Comparison of ENCODE assay signal across 29 cellular contexts in the genomic region with DNA sequence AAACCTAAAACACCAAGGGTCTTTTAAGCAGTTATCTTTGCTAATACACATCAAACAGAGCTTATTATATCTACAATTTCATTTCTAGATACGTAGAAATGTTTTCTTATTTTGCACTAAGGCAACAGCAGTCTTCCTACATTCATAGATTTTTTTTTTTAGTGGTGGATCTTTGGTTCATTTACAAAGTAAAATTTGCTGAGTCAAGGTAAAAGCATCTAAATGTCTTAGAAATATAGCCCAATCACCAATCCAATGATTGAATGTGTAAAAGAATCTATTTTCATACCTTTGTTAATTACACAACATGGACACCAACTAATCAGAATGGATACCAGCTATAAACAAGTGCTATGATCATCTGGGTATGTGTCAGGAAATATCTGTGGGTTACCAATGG.
"Had no signal": no experiment of that assay in that cellular context is flagged by ENCODE, and none has a peak within 500 bp of the region (broad histone marks: within the 10 kb centered on the region; RNA-seq: fewer than 3 reads in every experiment).

No MANE protein-coding gene starts in this region.

- H3K27me3 ChIP-seq: ovary, suprapubic skin, testis, tibial artery, transverse colon, upper lobe of right lung, uterus had no signal

- H3K4me1 ChIP-seq: parathyroid adenoma, psoas muscle, spleen, suprapubic skin, testis, tibial artery, transverse colon, upper lobe of right lung, uterus had no signal

- ATAC-seq: naive thymus-derived CD8-positive, alpha-beta T cell; natural killer cell treated with Interleukin-12 subunit alpha and Interleukin-12 subunit beta and Interleukin-15 and Interleukin-18, amount 100 ng/mL, for 72 hours; psoas muscle; right cardiac atrium; sciatic nerve; stimulated activated memory B cell treated with anti-CD40 and anti-IgM and Interleukin-4, amounts not matched to agents 10 μg/mL and 1 μg/mL and 100 μg/mL, for 72 hours; stimulated activated naive CD8-positive, alpha-beta T cell treated with anti-CD3 and anti-CD28 coated beads, Interleukin-15, amount 100 ng/mL, for 72 hours; stimulated activated naive CD8-positive, alpha-beta T cell treated with anti-CD3 and anti-CD28 coated beads, Interleukin-15, Interleukin-2, amounts not matched to agents 100 U/mL and 50 U/mL, for 24 hours; upper lobe of right lung had no signal

- H3K4me2 ChIP-seq: smooth muscle cell had no signal

- H2AFZ ChIP-seq: parathyroid adenoma had no signal

- H3K9me3 ChIP-seq: ovary, psoas muscle, spleen, suprapubic skin, testis, tibial artery, transverse colon, upper lobe of right lung, uterus had no signal

- H3K9ac ChIP-seq: parathyroid adenoma had no signal

- H3K4me3 ChIP-seq: ovary, psoas muscle, skin epidermis, smooth muscle cell, spleen, suprapubic skin, testis, tibial artery, transverse colon, upper lobe of right lung, uterus had no signal

- H3K36me3 ChIP-seq: ovary, spleen, suprapubic skin, tibial artery, transverse colon, upper lobe of right lung, uterus had no signal

- DNase-seq: naive thymus-derived CD8-positive, alpha-beta T cell; nephron progenitor cell; occipital lobe; ovary; posterior cingulate gyrus; psoas muscle; right cardiac atrium; spleen; stimulated activated CD4-positive, alpha-beta T cell treated with anti-CD3 and anti-CD28 coated beads, Interleukin-12 subunit alpha, Interleukin-12 subunit beta, amount 100 ng/mL, for 4 hours; stimulated activated CD4-positive, alpha-beta T cell treated with anti-CD3 and anti-CD28 coated beads, Interleukin-1b, Interleukin-23, amount 100 ng/mL, for 48 hours; stimulated activated CD4-positive, alpha-beta T cell treated with anti-CD3 and anti-CD28 coated beads, Interleukin-4, amount 100 ng/mL, for 1 hour; stimulated activated CD4-positive, alpha-beta T cell treated with anti-CD3 and anti-CD28 coated beads, Interleukin-4, amount 100 ng/mL, for 4 hours; stimulated activated CD8-positive, alpha-beta memory T cell treated with anti-CD3 and anti-CD28 coated beads, Interleukin-4, amount 100 ng/mL, for 48 hours; stimulated activated naive CD4-positive, alpha-beta T cell; stimulated activated naive CD8-positive, alpha-beta T cell treated with anti-CD3 and anti-CD28 coated beads, Interleukin-15, amount 100 ng/mL, for 72 hours; stimulated activated naive CD8-positive, alpha-beta T cell treated with anti-CD3 and anti-CD28 coated beads, Interleukin-15, Interleukin-2, amounts not matched to agents 100 U/mL and 50 U/mL, for 24 hours; substantia nigra; testis; tibial artery; transverse colon; upper lobe of right lung; uterus had no signal

- H3K27ac ChIP-seq: ovary, parathyroid adenoma, psoas muscle, skin epidermis, spleen, suprapubic skin, testis, tibial artery, transverse colon, upper lobe of right lung, uterus had no signal

- H3K79me2 ChIP-seq: parathyroid adenoma had no signal
